In genomic region chr6:130198483-130199035, GRCh38 we compare ENCODE assay signal across 25 cellular contexts. TPM values are rescaled to one million over a fixed set of nuclear protein-coding genes. Genes with fewer than 3 reads are reported as not detected.
DNase-seq lines count a peak whose midpoint lies in the region; ATAC-seq, FAIRE-seq and TF ChIP-seq lines count a peak whose summit lies in the region.
"Had no signal": no experiment of that assay in that cellular context is flagged by ENCODE, and none has a peak within 500 bp of the region (broad histone marks: within the 10 kb centered on the region; RNA-seq: fewer than 3 reads in every experiment).

No MANE protein-coding gene starts in this region.

- peaks cover 4% of the 10 kb centered on the region for H3K36me3 ChIP-seq in CD4-positive, alpha-beta memory T cell (ENCODE audit: insufficient read depth, low read length)
- H3K36me3 ChIP-seq in GM23338 (ENCODE audit: insufficient read depth) (no peaks in the 10 kb centered on the region), K562 (ENCODE audit: control insufficient read depth, insufficient read depth, low read length) (no peaks in the 10 kb centered on the region), neural progenitor cell (no peaks in the 10 kb centered on the region), esophagus squamous epithelium (no peaks in the 10 kb centered on the region)
- H3K36me3 ChIP-seq in naive thymus-derived CD4-positive, alpha-beta T cell (ENCODE audit: control insufficient read depth in 2 of 3, insufficient read depth in 3 of 3, low read length in 3 of 3) = peaks cover 0 to 20% (median 11%) of the 10 kb centered on the region in 3 experiments

- H3F3A ChIP-seq in GM23338 (replicated peaks; ENCODE audit: low read depth) = no peaks in the 10 kb centered on the region; the same call in 1 of the 2 replicates
- no peaks in the 10 kb centered on the region for H3F3A ChIP-seq in neural progenitor cell (ENCODE audit: low read depth)

- H4K20me1 ChIP-seq in GM23338 (replicated peaks; ENCODE audit: insufficient read depth) (no peaks in the 10 kb centered on the region), K562 (replicated peaks; ENCODE audit: control insufficient read depth, insufficient read depth, low read length) (no peaks in the 10 kb centered on the region), neural progenitor cell (ENCODE audit: low read depth) (no peaks in the 10 kb centered on the region)

- TF ChIP-seq EP300 in K562 (IDR thresholded peaks at IDR 0.05; ENCODE audit: low read length) = no peak

- 0% methylated on average over 2 of the region's 2 CpGs for WGBS in K562 (ENCODE audit: insufficient coverage, low coverage, missing lambda C conversion rate)
- WGBS in esophagus squamous epithelium, 2 donors = 55 to 80% methylated on average over 2 of the region's 2 CpGs

- TF ChIP-seq RAD21 in K562 (CRISPR knock-in tag; conservative IDR thresholded peaks at IDR 0.05 in 1 of 2, IDR thresholded peaks at IDR 0.05 in 1 of 2) = no peak

- TF ChIP-seq POLR2A in K562 (conservative IDR thresholded peaks at IDR 0.05) (no peak), esophagus squamous epithelium (IDR thresholded peaks at IDR 0.05) (no peak)

- H3K4me2 ChIP-seq in GM23338 = no peak overlapping the region
- no peak overlapping the region for H3K4me2 ChIP-seq in K562 (ENCODE audit: insufficient read depth, low read length)
- no peak overlapping the region for H3K4me2 ChIP-seq in neural progenitor cell
- H3K4me2 ChIP-seq: A549, PC-9 had no signal

- no peaks in the 10 kb centered on the region for H3K9me3 ChIP-seq in CD4-positive, alpha-beta memory T cell (ENCODE audit: control insufficient read depth in 1 of 2, low read length in 2 of 2)
- H3K9me3 ChIP-seq in K562 (replicated peaks; ENCODE audit: control insufficient read depth, insufficient read depth, low read depth, low read length) = no peaks in the 10 kb centered on the region
- H3K9me3 ChIP-seq in naive thymus-derived CD4-positive, alpha-beta T cell (ENCODE audit: control insufficient read depth in 2 of 3, low read length in 3 of 3) = no peaks in the 10 kb centered on the region
- no peaks in the 10 kb centered on the region for H3K9me3 ChIP-seq in neural progenitor cell (ENCODE audit: low read depth)
- no peaks in the 10 kb centered on the region for H3K9me3 ChIP-seq in esophagus squamous epithelium
- H3K9me3 ChIP-seq: A549 had no signal

- peaks cover 16% of the 10 kb centered on the region for H3K4me1 ChIP-seq in CD4-positive, alpha-beta memory T cell (ENCODE audit: insufficient read depth, low read length)
- H3K4me1 ChIP-seq in GM23338 (ENCODE audit: insufficient read depth) (peaks cover 27% of the 10 kb centered on the region), K562 (replicated peaks in 1 of 2; ENCODE audit: control insufficient read depth in 2 of 2, insufficient read depth in 2 of 2, low read length in 2 of 2) (peaks cover 4 to 28% of the 10 kb centered on the region in 2 experiments; a peak in 3 of 5 replicates), neural progenitor cell (no peaks in the 10 kb centered on the region), esophagus squamous epithelium (no peaks in the 10 kb centered on the region)
- H3K4me1 ChIP-seq in naive thymus-derived CD4-positive, alpha-beta T cell (ENCODE audit: control insufficient read depth in 2 of 2, insufficient read depth in 2 of 2, low read length in 2 of 2) = peaks cover 7 to 31% of the 10 kb centered on the region in 2 donors
- H3K4me1 ChIP-seq: A549 had no signal

- FAIRE-seq in K562 (lab: Jason Lieb, UNC) = peak; percentile 40
- FAIRE-seq: A549, GM19239, HepG2 had no signal

- H3K27me3 ChIP-seq in CD4-positive, alpha-beta memory T cell (ENCODE audit: insufficient read depth, low read length) = no peaks in the 10 kb centered on the region
- H3K27me3 ChIP-seq in GM23338 (ENCODE audit: insufficient read depth) (no peaks in the 10 kb centered on the region), K562 (ENCODE audit: control insufficient read depth in 2 of 2, insufficient read depth in 2 of 2, low read length in 2 of 2) (no peaks in the 10 kb centered on the region), neural progenitor cell (no peaks in the 10 kb centered on the region), esophagus squamous epithelium (no peaks in the 10 kb centered on the region)
- no peaks in the 10 kb centered on the region for H3K27me3 ChIP-seq in naive thymus-derived CD4-positive, alpha-beta T cell (ENCODE audit: control insufficient read depth in 2 of 2, insufficient read depth in 2 of 2, low read length in 2 of 2)

- H3K27ac ChIP-seq in CD4-positive, alpha-beta memory T cell (ENCODE audit: low read depth, low read length) = no peak overlapping the region
- H3K27ac ChIP-seq in GM23338 (ENCODE audit: low read depth) (peak overlapping the region; percentile 85), K562 (ENCODE audit: extremely low read depth, low read depth, low read length) (no peak overlapping the region), neural progenitor cell (no peak overlapping the region), esophagus squamous epithelium (no peak overlapping the region)
- no peak overlapping the region for H3K27ac ChIP-seq in naive thymus-derived CD4-positive, alpha-beta T cell (ENCODE audit: low read depth, low read length)
- H3K27ac ChIP-seq: A549, PC-9 had no signal

- CTCF ChIA-PET in CD4-positive, alpha-beta memory T cell (lab: Charles Lee; ENCODE audit: partially characterized antibody) = interaction anchor here (1.6 to 1.9 kb wide), 2 partner anchors 11 to 162 kb away, joined by 4 read pairs; no protein-coding TSS in a partner anchor
- CTCF ChIA-PET in K562 (lab: Yijun Ruan, JAX; ENCODE audit: low intra/inter-chr PET ratio) (no interaction called here), WTC11 (lab: Charles Lee) (interaction anchor here (1.4 kb wide), 1 partner anchor 84 kb away, joined by 3 read pairs; no protein-coding TSS in a partner anchor)
- CTCF ChIA-PET in naive thymus-derived CD4-positive, alpha-beta T cell (lab: Charles Lee) = no interaction called here

- H3K9me2 ChIP-seq in GM23338 (ENCODE audit: insufficient read depth) = peaks cover 16% of the 10 kb centered on the region

- no peak overlapping the region for H2AFZ ChIP-seq in GM23338
- peak overlapping the region; percentile 54 for H2AFZ ChIP-seq in K562 (ENCODE audit: low read depth, low read length)
- H2AFZ ChIP-seq in neural progenitor cell (replicated peaks) = no peak overlapping the region
- H2AFZ ChIP-seq: PC-9 had no signal

- POLR2A ChIA-PET in CD4-positive, alpha-beta memory T cell (lab: Charles Lee; ENCODE audit: partially characterized antibody) = interaction anchor here (1.1 to 3.7 kb wide), 3 partner anchors 12 to 16 kb away, joined by 3 to 20 read pairs (median 7); no protein-coding TSS in a partner anchor
- POLR2A ChIA-PET in K562 (lab: Yijun Ruan, JAX) (no interaction called here), WTC11 (lab: Charles Lee) (no interaction called here)
- POLR2A ChIA-PET in naive thymus-derived CD4-positive, alpha-beta T cell (lab: Charles Lee) = interaction anchor here (0.5 to 1.4 kb wide), 4 partner anchors 10 to 56 kb away, joined by 3 to 4 read pairs (median 4); no protein-coding TSS in a partner anchor

- in situ Hi-C loops in K562 (cut with MboI) = no loop called here

- no peak overlapping the region for H3K4me3 Mint-ChIP-seq in CD4-positive, alpha-beta memory T cell
- H3K4me3 Mint-ChIP-seq in GM23338 (no peak overlapping the region), neural progenitor cell (no peak overlapping the region), WTC11 (no peak overlapping the region)
- H3K4me3 Mint-ChIP-seq in naive thymus-derived CD4-positive, alpha-beta T cell = no peak overlapping the region
- H3K4me3 Mint-ChIP-seq: B cell, CD14-positive monocyte had no signal

- H3K4me1 Mint-ChIP-seq in CD4-positive, alpha-beta memory T cell = peaks cover 54 to 87% (median 68%) of the 10 kb centered on the region in 4 donors
- H3K4me1 Mint-ChIP-seq in GM23338 (peaks cover 34% of the 10 kb centered on the region), neural progenitor cell (no peaks in the 10 kb centered on the region), WTC11 (peaks cover 45% of the 10 kb centered on the region)
- peaks cover 21 to 94% (median 80%) of the 10 kb centered on the region in 7 donors for H3K4me1 Mint-ChIP-seq in naive thymus-derived CD4-positive, alpha-beta T cell

- no peak overlapping the region for H3K4me3 ChIP-seq in CD4-positive, alpha-beta memory T cell (ENCODE audit: low read length in 2 of 2)
- H3K4me3 ChIP-seq in GM23338 (no peak overlapping the region), K562 (no peak overlapping the region), neural progenitor cell (no peak overlapping the region), esophagus squamous epithelium (no peak overlapping the region)
- no peak overlapping the region for H3K4me3 ChIP-seq in naive thymus-derived CD4-positive, alpha-beta T cell (ENCODE audit: low read length)
- H3K4me3 ChIP-seq: A549, PC-9 had no signal

- H3K36me3 Mint-ChIP-seq in CD4-positive, alpha-beta memory T cell = peaks cover 59 to 70% of the 10 kb centered on the region in 2 donors
- peaks cover 48% of the 10 kb centered on the region for H3K36me3 Mint-ChIP-seq in GM23338 (ENCODE audit: low read depth)
- peaks cover 33 to 75% (median 61%) of the 10 kb centered on the region in 5 donors for H3K36me3 Mint-ChIP-seq in naive thymus-derived CD4-positive, alpha-beta T cell
- H3K36me3 Mint-ChIP-seq in neural progenitor cell = peaks cover under 1% of the 10 kb centered on the region
- H3K36me3 Mint-ChIP-seq in WTC11 = peaks cover 50% of the 10 kb centered on the region
- H3K36me3 Mint-ChIP-seq: CD14-positive monocyte had no signal

- peaks cover 0 to 10% (median 3%) of the 10 kb centered on the region in 8 donors for H3K9me3 Mint-ChIP-seq in CD4-positive, alpha-beta memory T cell
- H3K9me3 Mint-ChIP-seq in GM23338 (peaks cover 29% of the 10 kb centered on the region), neural progenitor cell (peaks cover 8% of the 10 kb centered on the region), WTC11 (peaks cover 49% of the 10 kb centered on the region)
- H3K9me3 Mint-ChIP-seq in naive thymus-derived CD4-positive, alpha-beta T cell = peaks cover 0 to 15% (median 7%) of the 10 kb centered on the region in 11 donors

- ATAC-seq in GM23338 (no peak), K562 (peak; percentile 31; the same call in 2 of the 3 replicates), WTC11 (no peak)
- no peak for ATAC-seq in naive thymus-derived CD4-positive, alpha-beta T cell
- ATAC-seq: A549, HepG2 had no signal

- no peak for DNase-seq in CD4-positive, alpha-beta memory T cell
- no peak for DNase-seq in GM23338 (ENCODE audit: low spot score)
- no peak for DNase-seq in K562 (ENCODE audit: extremely low read depth in 1 of 4, low spot score in 3 of 4)
- no peak for DNase-seq in naive thymus-derived CD4-positive, alpha-beta T cell
- DNase-seq in NCI-H446 (lab: John Stamatoyannopoulos, UW) = no peak
- no peak for DNase-seq in neural progenitor cell (ENCODE audit: low spot score)
- no peak for DNase-seq in WTC11 (ENCODE audit: low spot score)
- DNase-seq in esophagus squamous epithelium (lab: John Stamatoyannopoulos, UW) = no peak
- DNase-seq: COR-L47, DMS79, HCEC 1CT, KBM-7, MM.1S, NCI-H1048, NCI-H1417 treated with DMSO at 0.1 percent for 48 hours, NCI-H187, PC-9, RPMI8226, SHP77 had no signal

- TF ChIP-seq CTCF in GM23338 (conservative IDR thresholded peaks at IDR 0.05; ENCODE audit: low read depth in 2 of 2) = no peak
- no peak for TF ChIP-seq CTCF in K562 (IDR thresholded peaks at IDR 0.05 in 2 of 3, conservative IDR thresholded peaks at IDR 0.05 in 1 of 3; ENCODE audit: insufficient read depth in 2 of 3, low read depth in 1 of 3, low read length in 3 of 3)
- no peak for TF ChIP-seq CTCF in neural progenitor cell (IDR thresholded peaks at IDR 0.05)
- TF ChIP-seq CTCF in WTC11 (IDR thresholded peaks at IDR 0.05) = no peak
- TF ChIP-seq CTCF in esophagus squamous epithelium (IDR thresholded peaks at IDR 0.05) = no peak

- peak overlapping the region in 4 of 7 donors; percentile 43 to 79 (median 60) for H3K27ac Mint-ChIP-seq in CD4-positive, alpha-beta memory T cell
- H3K27ac Mint-ChIP-seq in GM23338 = no peak overlapping the region
- peak overlapping the region in 6 of 9 donors; percentile 21 to 57 (median 42) for H3K27ac Mint-ChIP-seq in naive thymus-derived CD4-positive, alpha-beta T cell
- H3K27ac Mint-ChIP-seq in neural progenitor cell = no peak overlapping the region
- no peak overlapping the region for H3K27ac Mint-ChIP-seq in WTC11
- H3K27ac Mint-ChIP-seq: B cell, CD14-positive monocyte had no signal

- H3K27me3 Mint-ChIP-seq in CD4-positive, alpha-beta memory T cell = no peaks in the 10 kb centered on the region
- peaks cover 17% of the 10 kb centered on the region for H3K27me3 Mint-ChIP-seq in GM23338 (ENCODE audit: insufficient read depth, low read depth, poor library complexity)
- no peaks in the 10 kb centered on the region for H3K27me3 Mint-ChIP-seq in naive thymus-derived CD4-positive, alpha-beta T cell
- H3K27me3 Mint-ChIP-seq in neural progenitor cell (ENCODE audit: insufficient read depth, low read depth) = peaks cover 4% of the 10 kb centered on the region
- peaks cover 15% of the 10 kb centered on the region for H3K27me3 Mint-ChIP-seq in WTC11 (ENCODE audit: low read depth)
- H3K27me3 Mint-ChIP-seq: B cell had no signal

- intact Hi-C loops in CD4-positive, alpha-beta memory T cell (cut with micrococcal nuclease) = no loop called here
- intact Hi-C loops in K562 (cut with micrococcal nuclease) = no loop called here
- intact Hi-C loops in naive thymus-derived CD4-positive, alpha-beta T cell (cut with micrococcal nuclease) = no loop called here
- intact Hi-C loops in esophagus squamous epithelium (cut with DNase I) = no loop called here

- no peaks in the 10 kb centered on the region for H3K9me1 ChIP-seq in K562 (ENCODE audit: control insufficient read depth, insufficient read depth, low read length)

- H3K9ac ChIP-seq in K562 (ENCODE audit: insufficient read depth in 1 of 2, low read depth in 2 of 2, low read length in 2 of 2) (no peak overlapping the region; a peak in 1 of 4 replicates), neural progenitor cell (no peak overlapping the region)

- BruUV-seq in K562 (replicated peaks; lab: Mats Ljungman, UMichigan) = no TSS peak

- H3K79me2 ChIP-seq in GM23338 (replicated peaks; ENCODE audit: insufficient read depth) (no peaks in the 10 kb centered on the region), K562 (ENCODE audit: control insufficient read depth, insufficient read depth, low read length) (no peaks in the 10 kb centered on the region), neural progenitor cell (ENCODE audit: low read depth) (no peaks in the 10 kb centered on the region)

RNA-seq across cellular contexts. Expression of gene SAMD3, which starts 24.2 kb away (rescaled TPM):
- total RNA-seq in CD4-positive, alpha-beta memory T cell = 10 to 100 TPM; 24.1 to 29.7 TPM
- polyA plus RNA-seq in CD4-positive, alpha-beta memory T cell = 10 to 100 TPM; 55.1 to 69.2 TPM
- 3.8 and 4.9 TPM in 2 replicates for total RNA-seq in GM23338 (2014; rRNA removed; shearing (Covaris generic))
- polyA plus RNA-seq in GM23338 (2016; fragmentation: Nextera tagmentation; extraction: Ambion mirVana) = 3.2 and 3.8 TPM in 2 replicates
- total RNA-seq in K562 (2011; cell fraction: chromatin; rRNA removed; ENCODE audit: low replicate concordance) = not detected in 2 replicates
- not detected in 2 replicates for total RNA-seq in K562 (2011; cell fraction: nucleolus; rRNA removed)
- not detected in 2 replicates for total RNA-seq in K562 (2011; cell fraction: nucleoplasm; rRNA removed)
- not detected in 2 replicates for total RNA-seq in K562 (2014; rRNA removed)
- total RNA-seq in K562 (2014; rRNA removed; fragmentation: Illumina TruSeq; extraction: Trizol) = not detected in 2 replicates
- not detected in 2 replicates for total RNA-seq in K562 (2015; rRNA removed; fragmentation: Illumina TruSeq; extraction: Trizol)
- 0.29 TPM in 1 of 2 replicates, not detected in the other for total RNA-seq in K562 (2021)
- not detected in 2 replicates for polyA plus RNA-seq in K562 (2011; rRNA removed)
- polyA plus RNA-seq in K562 (2011; cell fraction: cytosol; rRNA removed) = not detected in 2 replicates
- not detected in 2 replicates for polyA plus RNA-seq in K562 (2011; cell fraction: nucleus; rRNA removed)
- 0.05 TPM in 1 of 2 replicates, not detected in the other for polyA plus RNA-seq in K562 (2012)
- polyA plus RNA-seq in K562 (2014; fragmentation: Illumina TruSeq; extraction: Trizol) = 0.21 TPM in 1 of 2 replicates, not detected in the other
- polyA plus RNA-seq in K562 (2014; fragmentation: Nextera tagmentation; extraction: Ambion mirVana) = under 1 TPM; 0.03 to 0.17 TPM
- polyA plus RNA-seq in K562 (2014; rRNA removed) = 0.19 TPM in 1 of 2 replicates, not detected in the other
- polyA minus RNA-seq in K562 (2011; rRNA and poly(A)+ RNA removed) = not detected in 2 replicates
- polyA minus RNA-seq in K562 (2011; cell fraction: cytosol; rRNA and poly(A)+ RNA removed) = not detected in 2 replicates
- polyA minus RNA-seq in K562 (2011; cell fraction: nucleus; rRNA and poly(A)+ RNA removed) = not detected in 2 replicates
- 10 to 100 TPM; 23.7 to 67.3 (median 40.7) TPM for total RNA-seq in naive thymus-derived CD4-positive, alpha-beta T cell
- polyA plus RNA-seq in naive thymus-derived CD4-positive, alpha-beta T cell = 10 to 100 TPM; 43.4 to 62.6 TPM
- total RNA-seq in neural progenitor cell (ENCODE audit: low replicate concordance) = 0.19 and 2.0 TPM in 2 replicates
- 1.2 to 1.7 TPM (median 1.4 TPM) in 3 replicates for total RNA-seq in WTC11 (2021)
- total RNA-seq in esophagus squamous epithelium = 1 to 10 TPM in 1 of 4 donors, under 1 TPM in 3; 0.12 to 3.8 (median 0.67) TPM
- total RNA-seq: HepG2, NCI-H460, PC-9 had no signal
- polyA plus RNA-seq: A549, HepG2 had no signal

Comparison
In these comparisons a context has a peak if more than half of its experiments do, and no peak if none do; other contexts are left out.
1. H3K27ac Mint-ChIP-seq: peak in CD4-positive, alpha-beta memory T cell (4 of 7) and naive thymus-derived CD4-positive, alpha-beta T cell (6 of 9); none in GM23338 (single experiment), neural progenitor cell (single experiment) and WTC11 (single experiment).
2. CTCF ChIA-PET loops: an anchor here in CD4-positive, alpha-beta memory T cell (1.6 to 1.9 kb wide) and WTC11 (1.4 kb wide); none called in K562 and naive thymus-derived CD4-positive, alpha-beta T cell.
3. POLR2A ChIA-PET loops: an anchor here in CD4-positive, alpha-beta memory T cell (1.1 to 3.7 kb wide) and naive thymus-derived CD4-positive, alpha-beta T cell (0.5 to 1.4 kb wide); none called in K562 and WTC11.